In genomic region chr15:32870240-32871033, GRCh38 we compare ENCODE assay signal across 1 cellular context.
TF ChIP-seq lines count a peak whose summit lies in the region.

No MANE protein-coding gene starts in this region.

TF ChIP-seq in HEK293, 187 proteins besides CTCF, POLR2A, EP300 and RAD21 (continued from another document):
- TF ChIP-seq, protein P1, sequence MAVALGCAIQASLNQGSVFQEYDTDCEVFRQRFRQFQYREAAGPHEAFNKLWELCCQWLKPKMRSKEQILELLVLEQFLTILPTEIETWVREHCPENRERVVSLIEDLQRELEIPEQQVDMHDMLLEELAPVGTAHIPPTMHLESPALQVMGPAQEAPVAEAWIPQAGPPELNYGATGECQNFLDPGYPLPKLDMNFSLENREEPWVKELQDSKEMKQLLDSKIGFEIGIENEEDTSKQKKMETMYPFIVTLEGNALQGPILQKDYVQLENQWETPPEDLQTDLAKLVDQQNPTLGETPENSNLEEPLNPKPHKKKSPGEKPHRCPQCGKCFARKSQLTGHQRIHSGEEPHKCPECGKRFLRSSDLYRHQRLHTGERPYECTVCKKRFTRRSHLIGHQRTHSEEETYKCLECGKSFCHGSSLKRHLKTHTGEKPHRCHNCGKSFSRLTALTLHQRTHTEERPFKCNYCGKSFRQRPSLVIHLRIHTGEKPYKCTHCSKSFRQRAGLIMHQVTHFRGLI (tag by site-specific recombination; IDR thresholded peaks at IDR 0.05): no peak
